Comparison of ENCODE assay signal across 1 cellular context in the genomic region with DNA sequence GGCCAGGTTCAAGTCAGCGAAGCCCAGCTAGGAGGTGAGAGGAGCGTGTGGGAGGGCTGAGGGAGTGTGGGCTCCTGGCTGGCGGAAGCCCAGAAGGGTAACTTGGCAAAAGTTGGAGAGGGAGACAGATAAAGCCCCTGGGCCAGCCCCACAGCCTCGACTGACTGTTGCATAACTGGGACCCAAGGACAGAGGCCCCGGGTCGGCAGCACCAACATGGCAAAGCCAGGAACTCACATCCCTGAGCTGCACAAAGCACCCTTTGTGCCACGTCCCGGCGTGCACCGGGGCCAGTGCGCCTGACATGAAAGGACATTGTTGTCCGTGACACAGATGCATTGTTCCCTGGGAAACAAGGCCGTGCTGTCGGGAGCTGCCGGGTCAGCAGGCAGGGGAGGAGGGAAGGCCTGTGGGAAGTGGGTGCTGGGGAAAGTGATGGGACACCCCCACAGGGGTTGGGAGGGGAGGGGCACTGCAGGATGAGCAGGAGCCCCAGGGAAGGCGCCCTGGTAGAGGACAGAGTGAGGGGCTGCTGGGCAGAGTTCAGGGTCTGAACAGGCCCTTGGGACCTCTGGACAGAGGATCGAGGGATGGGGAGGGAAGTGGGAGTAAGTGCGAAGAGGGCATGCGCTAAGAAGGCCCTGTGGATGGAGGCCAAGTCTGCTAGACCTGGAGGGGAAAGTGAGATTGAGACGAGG.
TF ChIP-seq lines count a peak whose summit lies in the region.

No MANE protein-coding gene starts in this region.

TF ChIP-seq in HepG2, 621 proteins besides CTCF, POLR2A, EP300 and RAD21 (continued from another document and continues in another):
- TF ChIP-seq, protein P1, sequence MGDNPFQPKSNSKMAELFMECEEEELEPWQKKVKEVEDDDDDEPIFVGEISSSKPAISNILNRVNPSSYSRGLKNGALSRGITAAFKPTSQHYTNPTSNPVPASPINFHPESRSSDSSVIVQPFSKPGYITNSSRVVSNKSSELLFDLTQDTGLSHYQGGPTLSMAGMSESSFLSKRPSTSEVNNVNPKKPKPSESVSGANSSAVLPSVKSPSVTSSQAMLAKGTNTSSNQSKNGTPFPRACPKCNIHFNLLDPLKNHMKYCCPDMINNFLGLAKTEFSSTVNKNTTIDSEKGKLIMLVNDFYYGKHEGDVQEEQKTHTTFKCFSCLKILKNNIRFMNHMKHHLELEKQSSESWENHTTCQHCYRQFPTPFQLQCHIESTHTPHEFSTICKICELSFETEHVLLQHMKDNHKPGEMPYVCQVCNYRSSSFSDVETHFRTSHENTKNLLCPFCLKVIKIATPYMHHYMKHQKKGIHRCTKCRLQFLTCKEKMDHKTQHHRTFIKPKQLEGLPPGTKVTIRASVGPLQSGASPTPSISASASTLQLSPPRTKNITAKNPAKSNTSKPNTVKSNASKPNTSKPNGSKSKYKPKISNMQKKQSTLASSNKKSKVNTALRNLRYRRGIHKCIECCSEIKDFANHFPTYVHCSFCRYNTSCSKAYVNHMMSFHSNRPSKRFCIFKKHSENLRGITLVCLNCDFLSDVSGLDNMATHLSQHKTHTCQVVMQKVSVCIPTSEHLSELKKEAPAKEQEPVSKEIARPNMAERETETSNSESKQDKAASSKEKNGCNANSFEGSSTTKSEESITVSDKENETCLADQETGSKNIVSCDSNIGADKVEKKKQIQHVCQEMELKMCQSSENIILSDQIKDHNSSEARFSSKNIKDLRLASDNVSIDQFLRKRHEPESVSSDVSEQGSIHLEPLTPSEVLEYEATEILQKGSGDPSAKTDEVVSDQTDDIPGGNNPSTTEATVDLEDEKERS (CRISPR knock-in tag; IDR thresholded peaks at IDR 0.05), result peak; percentile 79; the same call in 1 of the 2 replicates
- TF ChIP-seq HOXA7 (CRISPR knock-in tag; IDR thresholded peaks at IDR 0.05), result no peak
- peak; percentile 86 for TF ChIP-seq KDM6A (CRISPR knock-in tag; IDR thresholded peaks at IDR 0.05; ENCODE audit: low read depth)
- TF ChIP-seq, protein P2, sequence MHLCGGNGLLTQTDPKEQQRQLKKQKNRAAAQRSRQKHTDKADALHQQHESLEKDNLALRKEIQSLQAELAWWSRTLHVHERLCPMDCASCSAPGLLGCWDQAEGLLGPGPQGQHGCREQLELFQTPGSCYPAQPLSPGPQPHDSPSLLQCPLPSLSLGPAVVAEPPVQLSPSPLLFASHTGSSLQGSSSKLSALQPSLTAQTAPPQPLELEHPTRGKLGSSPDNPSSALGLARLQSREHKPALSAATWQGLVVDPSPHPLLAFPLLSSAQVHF (CRISPR knock-in tag; IDR thresholded peaks at IDR 0.05), result no peak
- peak; percentile 83; the same call in 1 of the 2 replicates for TF ChIP-seq ZNF33B (CRISPR knock-in tag; IDR thresholded peaks at IDR 0.05)
- TF ChIP-seq PTBP1 (IDR thresholded peaks at IDR 0.05; ENCODE audit: low read depth, low read length, poor library complexity, severe bottlenecking), result peak; percentile 58
- TF ChIP-seq NRL (CRISPR knock-in tag; IDR thresholded peaks at IDR 0.05; ENCODE audit: borderline replicate concordance), result peak; percentile 94
- no peak; the same call in 1 of the 2 replicates for TF ChIP-seq ZNF121 (CRISPR knock-in tag; IDR thresholded peaks at IDR 0.05)
- TF ChIP-seq ZMYM3 (CRISPR knock-in tag; IDR thresholded peaks at IDR 0.05), result peak; percentile 87
- peak; percentile 64; the same call in 1 of the 2 replicates for TF ChIP-seq MAZ (IDR thresholded peaks at IDR 0.05; ENCODE audit: borderline replicate concordance, low read depth, low read length)
- TF ChIP-seq MAZ (CRISPR knock-in tag; IDR thresholded peaks at IDR 0.05; ENCODE audit: low read depth), result peak; percentile 87
- TF ChIP-seq DR1 (CRISPR knock-in tag; IDR thresholded peaks at IDR 0.05), result peak; percentile 73
- TF ChIP-seq ELF4 (CRISPR knock-in tag; IDR thresholded peaks at IDR 0.05; ENCODE audit: borderline replicate concordance), result no peak
- no peak for TF ChIP-seq ZSCAN12 (CRISPR knock-in tag; IDR thresholded peaks at IDR 0.05)
- TF ChIP-seq HNRNPK (IDR thresholded peaks at IDR 0.05; ENCODE audit: low read depth, low read length, poor library complexity, severe bottlenecking), result peak; percentile 52
- no peak for TF ChIP-seq SNAPC2 (CRISPR knock-in tag; IDR thresholded peaks at IDR 0.05)
- no peak for TF ChIP-seq ATF7 (IDR thresholded peaks at IDR 0.05)
- TF ChIP-seq ATF7 (CRISPR knock-in tag; IDR thresholded peaks at IDR 0.05), result peak; percentile 72; the same call in 1 of the 2 replicates
- no peak for TF ChIP-seq EEA1 (CRISPR knock-in tag; IDR thresholded peaks at IDR 0.05; ENCODE audit: borderline replicate concordance)
- no peak for TF ChIP-seq ZNF138 (CRISPR knock-in tag; IDR thresholded peaks at IDR 0.05; ENCODE audit: low read depth)
- no peak for TF ChIP-seq MYNN (CRISPR knock-in tag; IDR thresholded peaks at IDR 0.05; ENCODE audit: low read depth)
- peak; percentile 83 for TF ChIP-seq ZNF136 (CRISPR knock-in tag; IDR thresholded peaks at IDR 0.05; ENCODE audit: low read depth)
- TF ChIP-seq TARDBP (CRISPR knock-in tag; IDR thresholded peaks at IDR 0.05), result peak; percentile 95
- no peak for TF ChIP-seq NONO (IDR thresholded peaks at IDR 0.05)
- TF ChIP-seq NONO (CRISPR knock-in tag; conservative IDR thresholded peaks at IDR 0.05), result peak; percentile 98
- TF ChIP-seq RARA (CRISPR knock-in tag; IDR thresholded peaks at IDR 0.05), result peak; percentile 90
- TF ChIP-seq ZNF660 (CRISPR knock-in tag; IDR thresholded peaks at IDR 0.05; ENCODE audit: borderline replicate concordance, low read depth), result no peak
- TF ChIP-seq, protein P3, sequence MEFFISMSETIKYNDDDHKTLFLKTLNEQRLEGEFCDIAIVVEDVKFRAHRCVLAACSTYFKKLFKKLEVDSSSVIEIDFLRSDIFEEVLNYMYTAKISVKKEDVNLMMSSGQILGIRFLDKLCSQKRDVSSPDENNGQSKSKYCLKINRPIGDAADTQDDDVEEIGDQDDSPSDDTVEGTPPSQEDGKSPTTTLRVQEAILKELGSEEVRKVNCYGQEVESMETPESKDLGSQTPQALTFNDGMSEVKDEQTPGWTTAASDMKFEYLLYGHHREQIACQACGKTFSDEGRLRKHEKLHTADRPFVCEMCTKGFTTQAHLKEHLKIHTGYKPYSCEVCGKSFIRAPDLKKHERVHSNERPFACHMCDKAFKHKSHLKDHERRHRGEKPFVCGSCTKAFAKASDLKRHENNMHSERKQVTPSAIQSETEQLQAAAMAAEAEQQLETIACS (CRISPR knock-in tag; IDR thresholded peaks at IDR 0.05), result no peak
- TF ChIP-seq, protein P4, sequence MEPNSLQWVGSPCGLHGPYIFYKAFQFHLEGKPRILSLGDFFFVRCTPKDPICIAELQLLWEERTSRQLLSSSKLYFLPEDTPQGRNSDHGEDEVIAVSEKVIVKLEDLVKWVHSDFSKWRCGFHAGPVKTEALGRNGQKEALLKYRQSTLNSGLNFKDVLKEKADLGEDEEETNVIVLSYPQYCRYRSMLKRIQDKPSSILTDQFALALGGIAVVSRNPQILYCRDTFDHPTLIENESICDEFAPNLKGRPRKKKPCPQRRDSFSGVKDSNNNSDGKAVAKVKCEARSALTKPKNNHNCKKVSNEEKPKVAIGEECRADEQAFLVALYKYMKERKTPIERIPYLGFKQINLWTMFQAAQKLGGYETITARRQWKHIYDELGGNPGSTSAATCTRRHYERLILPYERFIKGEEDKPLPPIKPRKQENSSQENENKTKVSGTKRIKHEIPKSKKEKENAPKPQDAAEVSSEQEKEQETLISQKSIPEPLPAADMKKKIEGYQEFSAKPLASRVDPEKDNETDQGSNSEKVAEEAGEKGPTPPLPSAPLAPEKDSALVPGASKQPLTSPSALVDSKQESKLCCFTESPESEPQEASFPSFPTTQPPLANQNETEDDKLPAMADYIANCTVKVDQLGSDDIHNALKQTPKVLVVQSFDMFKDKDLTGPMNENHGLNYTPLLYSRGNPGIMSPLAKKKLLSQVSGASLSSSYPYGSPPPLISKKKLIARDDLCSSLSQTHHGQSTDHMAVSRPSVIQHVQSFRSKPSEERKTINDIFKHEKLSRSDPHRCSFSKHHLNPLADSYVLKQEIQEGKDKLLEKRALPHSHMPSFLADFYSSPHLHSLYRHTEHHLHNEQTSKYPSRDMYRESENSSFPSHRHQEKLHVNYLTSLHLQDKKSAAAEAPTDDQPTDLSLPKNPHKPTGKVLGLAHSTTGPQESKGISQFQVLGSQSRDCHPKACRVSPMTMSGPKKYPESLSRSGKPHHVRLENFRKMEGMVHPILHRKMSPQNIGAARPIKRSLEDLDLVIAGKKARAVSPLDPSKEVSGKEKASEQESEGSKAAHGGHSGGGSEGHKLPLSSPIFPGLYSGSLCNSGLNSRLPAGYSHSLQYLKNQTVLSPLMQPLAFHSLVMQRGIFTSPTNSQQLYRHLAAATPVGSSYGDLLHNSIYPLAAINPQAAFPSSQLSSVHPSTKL (CRISPR knock-in tag; IDR thresholded peaks at IDR 0.05), result peak; percentile 92
- TF ChIP-seq LCORL (IDR thresholded peaks at IDR 0.05), result no peak
- TF ChIP-seq LCORL (CRISPR knock-in tag; IDR thresholded peaks at IDR 0.05), result peak; percentile 99
- no peak for TF ChIP-seq NFE2L2 (IDR thresholded peaks at IDR 0.05; ENCODE audit: low read length)
- TF ChIP-seq, protein P5, sequence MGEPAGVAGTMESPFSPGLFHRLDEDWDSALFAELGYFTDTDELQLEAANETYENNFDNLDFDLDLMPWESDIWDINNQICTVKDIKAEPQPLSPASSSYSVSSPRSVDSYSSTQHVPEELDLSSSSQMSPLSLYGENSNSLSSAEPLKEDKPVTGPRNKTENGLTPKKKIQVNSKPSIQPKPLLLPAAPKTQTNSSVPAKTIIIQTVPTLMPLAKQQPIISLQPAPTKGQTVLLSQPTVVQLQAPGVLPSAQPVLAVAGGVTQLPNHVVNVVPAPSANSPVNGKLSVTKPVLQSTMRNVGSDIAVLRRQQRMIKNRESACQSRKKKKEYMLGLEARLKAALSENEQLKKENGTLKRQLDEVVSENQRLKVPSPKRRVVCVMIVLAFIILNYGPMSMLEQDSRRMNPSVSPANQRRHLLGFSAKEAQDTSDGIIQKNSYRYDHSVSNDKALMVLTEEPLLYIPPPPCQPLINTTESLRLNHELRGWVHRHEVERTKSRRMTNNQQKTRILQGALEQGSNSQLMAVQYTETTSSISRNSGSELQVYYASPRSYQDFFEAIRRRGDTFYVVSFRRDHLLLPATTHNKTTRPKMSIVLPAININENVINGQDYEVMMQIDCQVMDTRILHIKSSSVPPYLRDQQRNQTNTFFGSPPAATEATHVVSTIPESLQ (CRISPR knock-in tag; conservative IDR thresholded peaks at IDR 0.05), result no peak
- TF ChIP-seq SALL1 (CRISPR knock-in tag; IDR thresholded peaks at IDR 0.05), result peak; percentile 97
- TF ChIP-seq ZNF331 (CRISPR knock-in tag; IDR thresholded peaks at IDR 0.05), result peak; percentile 75
- TF ChIP-seq ZKSCAN8 (CRISPR knock-in tag; IDR thresholded peaks at IDR 0.05; ENCODE audit: borderline replicate concordance), result peak; percentile 71; the same call in 1 of the 2 replicates
- TF ChIP-seq EED (CRISPR knock-in tag; IDR thresholded peaks at IDR 0.05), result no peak
- TF ChIP-seq, protein P6, sequence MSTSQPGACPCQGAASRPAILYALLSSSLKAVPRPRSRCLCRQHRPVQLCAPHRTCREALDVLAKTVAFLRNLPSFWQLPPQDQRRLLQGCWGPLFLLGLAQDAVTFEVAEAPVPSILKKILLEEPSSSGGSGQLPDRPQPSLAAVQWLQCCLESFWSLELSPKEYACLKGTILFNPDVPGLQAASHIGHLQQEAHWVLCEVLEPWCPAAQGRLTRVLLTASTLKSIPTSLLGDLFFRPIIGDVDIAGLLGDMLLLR (CRISPR knock-in tag; IDR thresholded peaks at IDR 0.05), result 0 out of 2 replicates have a peak, but pooled peaks have one; percentile 28
- no peak for TF ChIP-seq MBD4 (IDR thresholded peaks at IDR 0.05; ENCODE audit: borderline replicate concordance, low read length)
- TF ChIP-seq ZSCAN31 (CRISPR knock-in tag; IDR thresholded peaks at IDR 0.05; ENCODE audit: low read depth), result peak; percentile 89
- peak; percentile 82 for TF ChIP-seq KAT8 (CRISPR knock-in tag; IDR thresholded peaks at IDR 0.05)
- TF ChIP-seq, protein P7, sequence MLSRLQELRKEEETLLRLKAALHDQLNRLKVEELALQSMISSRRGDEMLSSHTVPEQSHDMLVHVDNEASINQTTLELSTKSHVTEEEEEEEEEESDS (CRISPR knock-in tag; IDR thresholded peaks at IDR 0.05; ENCODE audit: borderline replicate concordance), result 0 out of 2 replicates have a peak, but pooled peaks have one; percentile 22
- TF ChIP-seq CCAR2 (optimal IDR thresholded peaks at IDR 0.05; ENCODE audit: low read depth, low read length), result peak; percentile 68
- no peak; the same call in 1 of the 2 replicates for TF ChIP-seq ZNF670 (CRISPR knock-in tag; IDR thresholded peaks at IDR 0.05; ENCODE audit: borderline replicate concordance)
- peak; percentile 88; the same call in 1 of the 2 replicates for TF ChIP-seq ZNF747 (CRISPR knock-in tag; IDR thresholded peaks at IDR 0.05; ENCODE audit: borderline replicate concordance)
- peak; percentile 7; the same call in 1 of the 2 replicates for TF ChIP-seq SMYD3 (CRISPR knock-in tag; IDR thresholded peaks at IDR 0.05)
- peak; percentile 76; the same call in 1 of the 2 replicates for TF ChIP-seq HMG20A (CRISPR knock-in tag; IDR thresholded peaks at IDR 0.05; ENCODE audit: borderline replicate concordance)
- TF ChIP-seq, protein P8, sequence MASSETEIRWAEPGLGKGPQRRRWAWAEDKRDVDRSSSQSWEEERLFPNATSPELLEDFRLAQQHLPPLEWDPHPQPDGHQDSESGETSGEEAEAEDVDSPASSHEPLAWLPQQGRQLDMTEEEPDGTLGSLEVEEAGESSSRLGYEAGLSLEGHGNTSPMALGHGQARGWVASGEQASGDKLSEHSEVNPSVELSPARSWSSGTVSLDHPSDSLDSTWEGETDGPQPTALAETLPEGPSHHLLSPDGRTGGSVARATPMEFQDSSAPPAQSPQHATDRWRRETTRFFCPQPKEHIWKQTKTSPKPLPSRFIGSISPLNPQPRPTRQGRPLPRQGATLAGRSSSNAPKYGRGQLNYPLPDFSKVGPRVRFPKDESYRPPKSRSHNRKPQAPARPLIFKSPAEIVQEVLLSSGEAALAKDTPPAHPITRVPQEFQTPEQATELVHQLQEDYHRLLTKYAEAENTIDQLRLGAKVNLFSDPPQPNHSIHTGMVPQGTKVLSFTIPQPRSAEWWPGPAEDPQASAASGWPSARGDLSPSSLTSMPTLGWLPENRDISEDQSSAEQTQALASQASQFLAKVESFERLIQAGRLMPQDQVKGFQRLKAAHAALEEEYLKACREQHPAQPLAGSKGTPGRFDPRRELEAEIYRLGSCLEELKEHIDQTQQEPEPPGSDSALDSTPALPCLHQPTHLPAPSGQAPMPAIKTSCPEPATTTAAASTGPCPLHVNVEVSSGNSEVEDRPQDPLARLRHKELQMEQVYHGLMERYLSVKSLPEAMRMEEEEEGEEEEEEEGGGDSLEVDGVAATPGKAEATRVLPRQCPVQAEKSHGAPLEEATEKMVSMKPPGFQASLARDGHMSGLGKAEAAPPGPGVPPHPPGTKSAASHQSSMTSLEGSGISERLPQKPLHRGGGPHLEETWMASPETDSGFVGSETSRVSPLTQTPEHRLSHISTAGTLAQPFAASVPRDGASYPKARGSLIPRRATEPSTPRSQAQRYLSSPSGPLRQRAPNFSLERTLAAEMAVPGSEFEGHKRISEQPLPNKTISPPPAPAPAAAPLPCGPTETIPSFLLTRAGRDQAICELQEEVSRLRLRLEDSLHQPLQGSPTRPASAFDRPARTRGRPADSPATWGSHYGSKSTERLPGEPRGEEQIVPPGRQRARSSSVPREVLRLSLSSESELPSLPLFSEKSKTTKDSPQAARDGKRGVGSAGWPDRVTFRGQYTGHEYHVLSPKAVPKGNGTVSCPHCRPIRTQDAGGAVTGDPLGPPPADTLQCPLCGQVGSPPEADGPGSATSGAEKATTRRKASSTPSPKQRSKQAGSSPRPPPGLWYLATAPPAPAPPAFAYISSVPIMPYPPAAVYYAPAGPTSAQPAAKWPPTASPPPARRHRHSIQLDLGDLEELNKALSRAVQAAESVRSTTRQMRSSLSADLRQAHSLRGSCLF (CRISPR knock-in tag; IDR thresholded peaks at IDR 0.05; ENCODE audit: borderline replicate concordance), result no peak
- no peak for TF ChIP-seq ZNF180 (CRISPR knock-in tag; IDR thresholded peaks at IDR 0.05; ENCODE audit: borderline replicate concordance, low read depth)
